In the genomic region with DNA sequence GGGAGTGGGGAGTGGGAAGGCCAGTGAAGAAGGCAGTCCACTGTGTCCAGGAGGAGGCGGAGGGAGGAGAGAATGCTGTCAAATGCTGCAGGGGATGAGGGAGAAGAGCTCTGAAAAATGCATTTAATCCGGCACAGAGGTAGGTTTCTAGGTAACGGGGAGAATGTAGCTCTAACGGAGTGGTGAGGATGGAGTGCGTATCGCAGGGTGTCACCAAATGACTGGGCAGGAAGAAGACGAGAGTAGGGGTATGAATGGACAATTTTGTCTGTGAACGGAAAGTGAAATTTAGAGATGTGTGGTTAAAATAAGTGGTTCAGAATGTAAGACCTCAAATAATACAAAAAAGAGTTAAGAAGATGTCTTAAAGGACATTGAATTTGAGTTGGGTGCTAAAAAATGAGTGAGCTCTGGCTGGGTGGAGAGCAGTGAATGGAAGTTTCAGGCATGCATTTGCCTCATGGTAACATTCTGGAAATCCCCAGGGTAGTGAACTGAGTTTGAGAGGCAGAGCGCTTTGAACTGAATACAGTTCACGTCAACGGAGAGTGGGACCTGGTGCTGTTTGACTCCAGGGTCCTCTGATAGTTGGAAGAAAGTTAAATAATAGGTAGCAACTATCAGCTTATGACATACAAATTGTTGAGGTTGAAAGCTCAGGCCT, we compare ENCODE assay signal across 16 cellular contexts.
A peak's percentile ranks its signal among the peaks of the same experiment; 100 is the strongest.
DNase-seq lines count a peak whose midpoint lies in the region; ATAC-seq and TF ChIP-seq lines count a peak whose summit lies in the region.
"Had no signal": no experiment of that assay in that cellular context is flagged by ENCODE, and none has a peak within 500 bp of the region (broad histone marks: within the 10 kb centered on the region; RNA-seq: fewer than 3 reads in every experiment).

No MANE protein-coding gene starts in this region.

- H4K20me1 ChIP-seq in OCI-LY3 (ENCODE audit: insufficient read depth, low read length) = no peaks in the 10 kb centered on the region
- H4K20me1 ChIP-seq: BLaER1 treated with 17β-estradiol and CSF1 and Interleukin-3, amounts not matched to agents 10 nM and 100 nM had no signal

- DNase-seq in NCI-H2029 (lab: John Stamatoyannopoulos, UW) = no peak
- DNase-seq in KG1 (lab: John Stamatoyannopoulos, UW) = no peak
- no peak for DNase-seq in left ventricle myocardium inferior
- no peak for DNase-seq in A172 (ENCODE audit: low spot score)
- DNase-seq: activated CD4-positive, alpha-beta T cell treated with anti-CD3 and anti-CD28 coated beads, Interleukin-2, amount 10 ng/mL, durations not matched to agents 24 days and 14 days; DMS79; KBM-7; mesendoderm; NCI-H1417 treated with DMSO at 0.1 percent for 48 hours; NCI-H526 treated with DMSO at 0.1 percent for 48 hours had no signal

- H3K4me3 ChIP-seq in OCI-LY3 (ENCODE audit: low read length) = peak overlapping the region; percentile 68
- H3K4me3 ChIP-seq in left ventricle myocardium inferior = no peak overlapping the region
- H3K4me3 ChIP-seq: BLaER1 treated with 17β-estradiol and CSF1 and Interleukin-3, amounts not matched to agents 10 nM and 100 nM had no signal

- H3K4me1 ChIP-seq in OCI-LY3 (ENCODE audit: low read length) = peaks cover 44% of the 10 kb centered on the region
- H3K4me1 ChIP-seq in left ventricle myocardium inferior = peaks cover 17% of the 10 kb centered on the region

- H3K9me3 ChIP-seq in OCI-LY3 (ENCODE audit: insufficient read depth, low read length) (peaks cover 9% of the 10 kb centered on the region; the same call in 1 of the 2 replicates), left ventricle myocardium inferior (replicated peaks) (peaks cover 19% of the 10 kb centered on the region)

- H3K79me2 ChIP-seq in OCI-LY3 (ENCODE audit: low read length) = no peaks in the 10 kb centered on the region

- H3K27ac ChIP-seq in OCI-LY3 (ENCODE audit: low read length) (peak overlapping the region; percentile 96), left ventricle myocardium inferior (replicated peaks) (no peak overlapping the region)
- H3K27ac ChIP-seq: BLaER1 treated with 17β-estradiol and CSF1 and Interleukin-3, amounts not matched to agents 10 nM and 100 nM; epithelial cell of prostate had no signal

- H3K36me3 ChIP-seq in OCI-LY3 (replicated peaks; ENCODE audit: low read depth, low read length) (peaks cover 17% of the 10 kb centered on the region), left ventricle myocardium inferior (no peaks in the 10 kb centered on the region)
- H3K36me3 ChIP-seq: BLaER1 treated with 17β-estradiol and CSF1 and Interleukin-3, amounts not matched to agents 10 nM and 100 nM had no signal

- intact Hi-C loops in left ventricle myocardium inferior (cut with micrococcal nuclease) = no loop called here

- ATAC-seq in GM18870 (IDR thresholded peaks at IDR 0.05; ENCODE audit: unreplicated experiment) = peak; percentile 85
- ATAC-seq in GM21526 (IDR thresholded peaks at IDR 0.05; ENCODE audit: low FRiP score, unreplicated experiment) = peak; percentile 91
- peak; percentile 75 for ATAC-seq in HG03039 (IDR thresholded peaks at IDR 0.05; ENCODE audit: unreplicated experiment)

- H3K27me3 ChIP-seq in OCI-LY3 (ENCODE audit: low read depth, low read length) (peaks cover 3% of the 10 kb centered on the region), left ventricle myocardium inferior (ENCODE audit: low read depth) (no peaks in the 10 kb centered on the region)
- H3K27me3 ChIP-seq: BLaER1 treated with 17β-estradiol and CSF1 and Interleukin-3, amounts not matched to agents 10 nM and 100 nM had no signal

- TF ChIP-seq CTCF in OCI-LY3 (IDR thresholded peaks at IDR 0.05; ENCODE audit: low read depth, low read length) (peak; percentile 18), left ventricle myocardium inferior (IDR thresholded peaks at IDR 0.05; ENCODE audit: borderline replicate concordance) (no peak)

- H3K9ac ChIP-seq in OCI-LY3 (ENCODE audit: low read length) = peak overlapping the region; percentile 67
- H3K9ac ChIP-seq: BLaER1 treated with 17β-estradiol and CSF1 and Interleukin-3, amounts not matched to agents 10 nM and 100 nM had no signal

- peak overlapping the region; percentile 95 for H3K4me2 ChIP-seq in OCI-LY3 (ENCODE audit: low read length)
- H3K4me2 ChIP-seq: BLaER1 treated with 17β-estradiol and CSF1 and Interleukin-3, amounts not matched to agents 10 nM and 100 nM had no signal

- H2AFZ ChIP-seq in OCI-LY3 (ENCODE audit: low read depth, low read length) = peak overlapping the region; percentile 58; the same call in 1 of the 2 replicates
